In the genomic region with DNA sequence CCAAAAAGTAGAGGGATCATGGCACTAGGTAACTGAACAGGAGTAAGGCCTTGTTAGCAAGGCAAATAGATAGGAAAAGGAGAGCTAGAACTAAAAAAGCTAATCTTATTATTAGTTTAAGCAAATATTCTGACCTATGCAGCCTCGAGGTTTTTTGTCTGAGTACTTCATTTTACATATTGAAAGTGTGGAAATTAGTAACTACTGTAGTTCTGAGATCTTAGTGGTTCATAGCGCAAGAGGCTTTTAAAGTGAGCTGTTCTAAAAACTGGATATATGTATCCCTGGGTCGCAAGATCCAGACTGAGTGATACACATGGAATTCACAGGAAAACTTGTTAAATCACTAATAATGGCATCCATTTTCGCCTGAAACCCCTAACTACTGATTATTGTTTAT, we compare ENCODE assay signal across 17 cellular contexts.
DNase-seq lines count a peak whose midpoint lies in the region; ATAC-seq and TF ChIP-seq lines count a peak whose summit lies in the region.
"Had no signal": no experiment of that assay in that cellular context is flagged by ENCODE, and none has a peak within 500 bp of the region (broad histone marks: within the 10 kb centered on the region; RNA-seq: fewer than 3 reads in every experiment).

No MANE protein-coding gene starts in this region.

- no peaks in the 10 kb centered on the region for H3K36me3 Mint-ChIP-seq in neural crest cell (ENCODE audit: low read depth)

- H3K27me3 ChIP-seq in heart right ventricle, result no peaks in the 10 kb centered on the region
- H3K27me3 ChIP-seq: esophagus muscularis mucosa had no signal

- no peaks in the 10 kb centered on the region for H3K9me3 ChIP-seq in heart right ventricle
- H3K9me3 ChIP-seq: esophagus muscularis mucosa had no signal

- no peaks in the 10 kb centered on the region for H3K27me3 Mint-ChIP-seq in neural crest cell (ENCODE audit: low read depth)
- H3K27me3 Mint-ChIP-seq: activated CD8-positive, alpha-beta T cell treated with anti-CD3 and anti-CD28 coated beads for 36 hours; central memory CD8-positive, alpha-beta T cell had no signal

- H3K9me3 Mint-ChIP-seq in neural crest cell, result no peaks in the 10 kb centered on the region
- H3K9me3 Mint-ChIP-seq: activated CD8-positive, alpha-beta T cell treated with anti-CD3 and anti-CD28 coated beads for 36 hours; central memory CD8-positive, alpha-beta T cell had no signal

- DNase-seq in neural crest cell (ENCODE audit: low read depth, low spot score) (no peak), cortex of kidney (lab: John Stamatoyannopoulos, UW) (no peak), heart right ventricle (no peak), HCEC 1CT (no peak), Right ventricle myocardium inferior (ENCODE audit: missing footprints) (no peak)
- DNase-seq: activated CD8-positive, alpha-beta T cell treated with anti-CD3 and anti-CD28 coated beads for 36 hours; activated naive CD4-positive, alpha-beta T cell treated with Interleukin-2 at 50 U/mL for 16 hours; GDM1; NCI-H226; T-helper 9 cell had no signal

- H3K4me3 Mint-ChIP-seq in neural crest cell, result no peak overlapping the region
- H3K4me3 Mint-ChIP-seq: activated CD8-positive, alpha-beta T cell treated with anti-CD3 and anti-CD28 coated beads for 36 hours; central memory CD8-positive, alpha-beta T cell had no signal

- H3K36me3 ChIP-seq in heart right ventricle, result no peaks in the 10 kb centered on the region
- H3K36me3 ChIP-seq: esophagus muscularis mucosa had no signal

- no peaks in the 10 kb centered on the region for H3K4me1 ChIP-seq in heart right ventricle
- H3K4me1 ChIP-seq: esophagus muscularis mucosa had no signal

- H3K27ac Mint-ChIP-seq in neural crest cell (ENCODE audit: unreplicated experiment), result peak overlapping the region; percentile 38
- H3K27ac Mint-ChIP-seq: activated CD8-positive, alpha-beta T cell treated with anti-CD3 and anti-CD28 coated beads for 36 hours had no signal

- no peak overlapping the region for H3K27ac ChIP-seq in heart right ventricle
- H3K27ac ChIP-seq: C4-2B, esophagus muscularis mucosa, HL-60 had no signal

- ATAC-seq in GM19023 (IDR thresholded peaks at IDR 0.05; ENCODE audit: unreplicated experiment), result peak; percentile 62
- ATAC-seq in HG02678 (IDR thresholded peaks at IDR 0.05; ENCODE audit: unreplicated experiment), result peak; percentile 45
- peak; percentile 43 for ATAC-seq in HG03432 (IDR thresholded peaks at IDR 0.05; ENCODE audit: unreplicated experiment)
- no peak for ATAC-seq in heart right ventricle
- no peak for ATAC-seq in Right ventricle myocardium inferior
- ATAC-seq: activated CD8-positive, alpha-beta T cell treated with anti-CD3 and anti-CD28 coated beads for 36 hours had no signal

- TF ChIP-seq CTCF in neural crest cell (conservative IDR thresholded peaks at IDR 0.05) (no peak), heart right ventricle (IDR thresholded peaks at IDR 0.05) (no peak)

- WGBS in heart right ventricle, 2 donors, result 83 to 87% methylated on average over 4 of the region's 4 CpGs

- H3K4me1 Mint-ChIP-seq in neural crest cell, result peaks cover 71% of the 10 kb centered on the region
- H3K4me1 Mint-ChIP-seq: central memory CD8-positive, alpha-beta T cell had no signal

- intact Hi-C loops in heart right ventricle (cut with DNase I) (loop anchor here in 1 of 10 donors (10.0 kb wide), 1 partner anchor 234 kb away; no protein-coding TSS in a partner anchor), Right ventricle myocardium inferior (cut with DNase I) (no loop called here)

- H3K4me3 ChIP-seq in heart right ventricle, result no peak overlapping the region
- H3K4me3 ChIP-seq: esophagus muscularis mucosa had no signal

Comparison
In these comparisons a context has a peak if more than half of its experiments do, and no peak if none do; other contexts are left out.
1. ATAC-seq: peak in GM19023 (single experiment), HG02678 (single experiment) and HG03432 (single experiment); none in heart right ventricle (0 of 8) and Right ventricle myocardium inferior (single experiment).